28 cellular contexts compared by ENCODE assay signal in genomic region chr6:31422587-31422986, GRCh38.
"Had no signal": no experiment of that assay in that cellular context is flagged by ENCODE, and none has a peak within 500 bp of the region (broad histone marks: within the 10 kb centered on the region; RNA-seq: fewer than 3 reads in every experiment).

No MANE protein-coding gene starts in this region.

- FAIRE-seq: colon, endothelial cell of umbilical vein had no signal

- H2AFZ ChIP-seq: neural progenitor cell had no signal

- H3K79me2 ChIP-seq: parathyroid adenoma had no signal

- H3K9ac ChIP-seq: neural progenitor cell, parathyroid adenoma had no signal

- DNase-seq: effector CD8-positive, alpha-beta T cell; endodermal cell; esophagus squamous epithelium; foreskin melanocyte; hypothalamus; immature natural killer cell; islet precursor cell; kidney glomerular epithelial cell; mesenchymal stem cell; midbrain; naive thymus-derived CD4-positive, alpha-beta T cell; stimulated activated CD4-positive, alpha-beta T cell treated with anti-CD3 and anti-CD28 coated beads, Interleukin-12 subunit alpha, Interleukin-12 subunit beta, amount 100 ng/mL, for 4 hours; stimulated activated CD4-positive, alpha-beta T cell treated with anti-CD3 and anti-CD28 coated beads, Interleukin-1b, Interleukin-23, amount 100 ng/mL, for 48 hours; stimulated activated CD4-positive, alpha-beta T cell treated with anti-CD3 and anti-CD28 coated beads, Interleukin-4, amount 100 ng/mL, for 1 hour; stimulated activated CD8-positive, alpha-beta memory T cell treated with anti-CD3 and anti-CD28 coated beads, Interleukin-4, amount 100 ng/mL, for 48 hours; stimulated activated naive CD4-positive, alpha-beta T cell; stimulated activated naive CD8-positive, alpha-beta T cell treated with anti-CD3 and anti-CD28 coated beads, Interleukin-15, amount 100 ng/mL, for 72 hours; transverse colon; upper lobe of right lung had no signal

- H3K4me2 ChIP-seq: neural progenitor cell, smooth muscle cell had no signal

- H3K4me1 ChIP-seq: esophagus squamous epithelium, neural progenitor cell, parathyroid adenoma, suprapubic skin, transverse colon, upper lobe of right lung, vagina had no signal

- H3K4me3 ChIP-seq: esophagus squamous epithelium, neural progenitor cell, smooth muscle cell, suprapubic skin, transverse colon, upper lobe of right lung, vagina had no signal

- H3K9me3 ChIP-seq: esophagus squamous epithelium, suprapubic skin, transverse colon, upper lobe of right lung, vagina had no signal

- H3K27me3 ChIP-seq: esophagus squamous epithelium, neural progenitor cell, suprapubic skin, transverse colon, upper lobe of right lung, vagina had no signal

- ATAC-seq: left lobe of liver; naive thymus-derived CD4-positive, alpha-beta T cell; sciatic nerve; stimulated activated naive CD8-positive, alpha-beta T cell treated with anti-CD3 and anti-CD28 coated beads, Interleukin-15, amount 100 ng/mL, for 72 hours; upper lobe of right lung had no signal

- H3K27ac ChIP-seq: esophagus squamous epithelium, neural progenitor cell, parathyroid adenoma, suprapubic skin, transverse colon, upper lobe of right lung, vagina had no signal

- H3K36me3 ChIP-seq: esophagus squamous epithelium, neural progenitor cell, suprapubic skin, transverse colon, upper lobe of right lung, vagina had no signal
